10 cellular contexts compared by ENCODE assay signal in the genomic region with DNA sequence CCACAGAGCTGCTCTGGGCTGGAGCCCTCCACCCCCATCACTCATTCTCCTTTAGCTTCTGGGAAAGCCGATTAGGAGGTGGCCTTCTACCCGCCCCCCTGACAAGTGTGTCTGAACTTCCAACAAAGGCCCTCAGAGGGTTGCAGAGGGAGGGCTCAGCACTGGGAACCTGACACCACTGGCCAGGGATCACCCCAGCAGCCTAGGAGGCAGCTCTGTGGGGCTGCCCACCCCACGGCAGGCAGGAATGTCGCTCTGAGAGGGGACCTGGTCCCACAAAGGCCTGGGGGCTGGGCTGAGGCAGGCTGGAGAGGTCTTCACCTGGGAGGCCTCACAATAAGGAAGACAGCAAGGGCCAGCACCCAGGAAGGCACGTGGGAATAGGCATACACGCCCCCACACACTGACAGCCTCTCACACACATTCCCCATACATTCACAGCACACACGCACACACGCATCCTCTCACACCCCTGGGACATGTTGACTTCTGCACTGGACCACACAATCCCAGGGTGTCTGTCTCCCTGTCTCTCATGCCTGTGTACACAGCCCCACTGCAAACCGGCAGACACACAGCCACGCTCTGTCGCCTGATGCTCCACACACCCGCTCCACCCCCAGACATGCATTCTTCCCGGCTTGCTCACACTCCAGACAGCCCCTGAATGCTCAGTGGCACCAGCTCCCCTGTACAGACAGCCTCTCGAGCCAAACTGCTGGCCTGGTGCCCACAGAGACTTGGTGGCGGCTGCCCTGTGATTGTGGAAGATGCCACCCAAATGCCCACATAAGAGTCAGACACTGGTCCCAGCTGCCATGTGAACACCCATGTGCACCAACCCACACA. TPM values are rescaled to one million over a fixed set of nuclear protein-coding genes. Genes with fewer than 3 reads are reported as not detected.
DNase-seq lines count a peak whose midpoint lies in the region; ATAC-seq, FAIRE-seq and TF ChIP-seq lines count a peak whose summit lies in the region.
"Had no signal": no experiment of that assay in that cellular context is flagged by ENCODE, and none has a peak within 500 bp of the region (broad histone marks: within the 10 kb centered on the region; RNA-seq: fewer than 3 reads in every experiment).

No MANE protein-coding gene starts in this region.

- TF ChIP-seq POLR2A in K562 (conservative IDR thresholded peaks at IDR 0.05), result 0 out of 2 replicates have a peak, but pooled peaks have one; percentile 34

- no peaks in the 10 kb centered on the region for H3K9me3 ChIP-seq in K562 (replicated peaks; ENCODE audit: control insufficient read depth, insufficient read depth, low read depth, low read length)
- no peaks in the 10 kb centered on the region for H3K9me3 ChIP-seq in mesodermal cell (ENCODE audit: control insufficient read depth, low read length)

- H3K36me3 ChIP-seq in K562 (ENCODE audit: control insufficient read depth, insufficient read depth, low read length), result no peaks in the 10 kb centered on the region
- no peaks in the 10 kb centered on the region for H3K36me3 ChIP-seq in mesodermal cell (ENCODE audit: control insufficient read depth, insufficient read depth, low read length)

- WGBS in K562 (ENCODE audit: insufficient coverage, low coverage, missing lambda C conversion rate), result 38% methylated on average over 15 of the region's 15 CpGs
- 40 to 54% methylated on average over 6 to 12 of the region's 15 CpGs for WGBS in mesodermal cell (ENCODE audit: insufficient coverage in 2 of 2), 2 experiments

- H3K4me1 Mint-ChIP-seq in Calu3 (ENCODE audit: low read depth, unreplicated experiment), result peaks cover 79% of the 10 kb centered on the region
- peaks cover 27% of the 10 kb centered on the region for H3K4me1 Mint-ChIP-seq in activated CD8-positive, alpha-beta memory T cell treated with anti-CD3 and anti-CD28 coated beads, Interleukin-2, amount 10 ng/mL, durations not matched to agents 7 days and 5 days

- CTCF ChIA-PET in Calu3 (lab: Charles Lee) (interaction anchor here (0.5 to 1.3 kb wide), 4 partner anchors 8 to 836 kb away, joined by 3 to 4 read pairs (median 4); no protein-coding TSS in a partner anchor), K562 (lab: Yijun Ruan, JAX; ENCODE audit: low intra/inter-chr PET ratio) (no interaction called here)
- CTCF ChIA-PET in activated CD8-positive, alpha-beta memory T cell treated with anti-CD3 and anti-CD28 coated beads, Interleukin-2, amount 10 ng/mL, durations not matched to agents 7 days and 5 days (lab: Charles Lee), result interaction anchor here (1.1 to 3.8 kb wide), 5 partner anchors 9 to 73 kb away, joined by 3 to 34 read pairs (median 11); a partner anchor contains a TSS

- no peak; the same call in 1 of the 2 replicates for TF ChIP-seq EP300 in K562 (IDR thresholded peaks at IDR 0.05; ENCODE audit: low read length)

- H2AFZ ChIP-seq in K562 (ENCODE audit: low read depth, low read length), result peak overlapping the region; percentile 87

- H3K36me3 Mint-ChIP-seq in Calu3 (ENCODE audit: insufficient read depth, unreplicated experiment), result peaks cover 19% of the 10 kb centered on the region
- H3K36me3 Mint-ChIP-seq in activated CD8-positive, alpha-beta memory T cell treated with anti-CD3 and anti-CD28 coated beads, Interleukin-2, amount 10 ng/mL, durations not matched to agents 7 days and 5 days, result no peaks in the 10 kb centered on the region

- ATAC-seq in K562 (peak; percentile 58), HG02798 (IDR thresholded peaks at IDR 0.05; ENCODE audit: poor library complexity, unreplicated experiment) (no peak), HG03280 (IDR thresholded peaks at IDR 0.05; ENCODE audit: unreplicated experiment) (no peak)
- no peak for ATAC-seq in activated CD8-positive, alpha-beta memory T cell treated with anti-CD3 and anti-CD28 coated beads, Interleukin-2, amount 10 ng/mL, durations not matched to agents 7 days and 5 days

- H3K4me1 ChIP-seq in K562 (replicated peaks in 1 of 2; ENCODE audit: control insufficient read depth in 2 of 2, insufficient read depth in 2 of 2, low read length in 2 of 2) (peaks cover 88 to 93% of the 10 kb centered on the region in 2 experiments), mesodermal cell (ENCODE audit: control insufficient read depth, insufficient read depth, low read length, poor library complexity, severe bottlenecking) (peaks cover 21% of the 10 kb centered on the region)

- H3K4me2 ChIP-seq in K562 (ENCODE audit: insufficient read depth, low read length), result peak overlapping the region; percentile 42

- POLR2A ChIA-PET in K562 (lab: Yijun Ruan, JAX), result interaction anchor here (1.0 to 5.7 kb wide), 5 partner anchors 12 to 158 kb away, joined by 3 to 36 read pairs (median 4); no protein-coding TSS in a partner anchor

- no peaks in the 10 kb centered on the region for H4K20me1 ChIP-seq in K562 (replicated peaks; ENCODE audit: control insufficient read depth, insufficient read depth, low read length)

- BruUV-seq in Calu3 (replicated peaks; lab: Mats Ljungman, UMichigan) (no TSS peak), K562 (replicated peaks; lab: Mats Ljungman, UMichigan) (no TSS peak)

- no peak for TF ChIP-seq CTCF in Calu3 (IDR thresholded peaks at IDR 0.05; ENCODE audit: unreplicated experiment)
- no peak for TF ChIP-seq CTCF in K562 (IDR thresholded peaks at IDR 0.05 in 2 of 3, conservative IDR thresholded peaks at IDR 0.05 in 1 of 3; ENCODE audit: insufficient read depth in 2 of 3, low read depth in 1 of 3, low read length in 3 of 3)

- H3K9me1 ChIP-seq in K562 (ENCODE audit: control insufficient read depth, insufficient read depth, low read length), result peaks cover 4% of the 10 kb centered on the region

- in situ Hi-C loops in K562 (cut with MboI), result no loop called here
- in situ Hi-C loops in G401 (cut with HindIII; ENCODE audit: low sequenced_read_pairs), result loop anchor here (5.0 to 10.0 kb wide), 2 partner anchors 33 to 85 kb away; partner anchors contain the start of gene DMBX1

- H3K27ac ChIP-seq in K562 (ENCODE audit: extremely low read depth, low read depth, low read length) (peak overlapping the region; percentile 69), mesodermal cell (ENCODE audit: low read depth, low read length, severe bottlenecking) (peak overlapping the region; percentile 84)

- H3K27me3 Mint-ChIP-seq in Calu3 (ENCODE audit: unreplicated experiment), result no peaks in the 10 kb centered on the region
- peaks cover 36% of the 10 kb centered on the region for H3K27me3 Mint-ChIP-seq in activated CD8-positive, alpha-beta memory T cell treated with anti-CD3 and anti-CD28 coated beads, Interleukin-2, amount 10 ng/mL, durations not matched to agents 7 days and 5 days

- H3K9ac ChIP-seq in K562 (ENCODE audit: insufficient read depth in 1 of 2, low read depth in 2 of 2, low read length in 2 of 2), result peak overlapping the region; percentile 54 to 75

- H3K27me3 ChIP-seq in K562 (ENCODE audit: control insufficient read depth in 2 of 2, insufficient read depth in 2 of 2, low read length in 2 of 2), result no peaks in the 10 kb centered on the region

- H3K9me3 Mint-ChIP-seq in Calu3 (ENCODE audit: low read depth, unreplicated experiment), result no peaks in the 10 kb centered on the region
- no peaks in the 10 kb centered on the region for H3K9me3 Mint-ChIP-seq in activated CD8-positive, alpha-beta memory T cell treated with anti-CD3 and anti-CD28 coated beads, Interleukin-2, amount 10 ng/mL, durations not matched to agents 7 days and 5 days (ENCODE audit: low read depth)

- intact Hi-C loops in Calu3 (cut with micrococcal nuclease; ENCODE audit: unreplicated experiment), result no loop called here
- intact Hi-C loops in K562 (cut with micrococcal nuclease), result no loop called here

- TF ChIP-seq RAD21 in K562 (CRISPR knock-in tag; conservative IDR thresholded peaks at IDR 0.05 in 1 of 2, IDR thresholded peaks at IDR 0.05 in 1 of 2), result no peak

- peak overlapping the region; percentile 28 for H3K4me3 Mint-ChIP-seq in Calu3 (ENCODE audit: low read depth, unreplicated experiment)
- no peak overlapping the region for H3K4me3 Mint-ChIP-seq in activated CD8-positive, alpha-beta memory T cell treated with anti-CD3 and anti-CD28 coated beads, Interleukin-2, amount 10 ng/mL, durations not matched to agents 7 days and 5 days

- H3K79me2 ChIP-seq in K562 (ENCODE audit: control insufficient read depth, insufficient read depth, low read length), result no peaks in the 10 kb centered on the region

- DNase-seq in Calu3 (peak; percentile 82), LoVo (ENCODE audit: low spot score) (peak; percentile 8), K562 (ENCODE audit: extremely low read depth in 1 of 4, low spot score in 3 of 4) (peak; percentile 65 to 91 (median 72)), G401 (ENCODE audit: low spot score) (no peak)
- no peak for DNase-seq in activated CD8-positive, alpha-beta memory T cell treated with anti-CD3 and anti-CD28 coated beads, Interleukin-2, amount 10 ng/mL, durations not matched to agents 7 days and 5 days
- DNase-seq: stimulated activated CD4-positive, alpha-beta T cell treated with anti-CD3 and anti-CD28 coated beads, Interleukin-4, amount 100 ng/mL, for 24 hours had no signal

- H3K4me3 ChIP-seq in K562, result no peak overlapping the region
- no peak overlapping the region for H3K4me3 ChIP-seq in mesodermal cell (ENCODE audit: extremely low read depth, insufficient read depth, low read length, poor library complexity, severe bottlenecking)

- peak; percentile 75 for FAIRE-seq in K562 (lab: Jason Lieb, UNC)

- H3K27ac Mint-ChIP-seq in Calu3 (ENCODE audit: unreplicated experiment), result peak overlapping the region; percentile 42
- H3K27ac Mint-ChIP-seq in activated CD8-positive, alpha-beta memory T cell treated with anti-CD3 and anti-CD28 coated beads, Interleukin-2, amount 10 ng/mL, durations not matched to agents 7 days and 5 days, result no peak overlapping the region

RNA-seq across cellular contexts. Expression of gene DMBX1, which starts 30.7 kb away (rescaled TPM):
- 0.88 and 2.3 TPM in 2 replicates for total RNA-seq in Calu3 (2022)
- 5.4 and 9.4 TPM in 2 replicates for total RNA-seq in K562 (2011; cell fraction: chromatin; rRNA removed; ENCODE audit: low replicate concordance)
- total RNA-seq in K562 (2011; cell fraction: nucleolus; rRNA removed), result 7.1 and 8.2 TPM in 2 replicates
- 7.4 and 7.9 TPM in 2 replicates for total RNA-seq in K562 (2011; cell fraction: nucleoplasm; rRNA removed)
- 0.86 and 1.2 TPM in 2 replicates for total RNA-seq in K562 (2014; rRNA removed)
- 0.55 and 0.64 TPM in 2 replicates for total RNA-seq in K562 (2014; rRNA removed; fragmentation: Illumina TruSeq; extraction: Trizol)
- 0.79 and 1.0 TPM in 2 replicates for total RNA-seq in K562 (2015; rRNA removed; fragmentation: Illumina TruSeq; extraction: Trizol)
- total RNA-seq in K562 (2021), result 2.5 and 3.8 TPM in 2 replicates
- polyA plus RNA-seq in K562 (2011; rRNA removed), result 4.3 and 10.7 TPM in 2 replicates
- polyA plus RNA-seq in K562 (2011; cell fraction: cytosol; rRNA removed), result 5.9 and 9.6 TPM in 2 replicates
- polyA plus RNA-seq in K562 (2011; cell fraction: nucleus; rRNA removed), result 16.2 and 16.5 TPM in 2 replicates
- polyA plus RNA-seq in K562 (2012), result 2.5 and 4.8 TPM in 2 replicates
- polyA plus RNA-seq in K562 (2014; fragmentation: Illumina TruSeq; extraction: Trizol), result 1.6 and 2.4 TPM in 2 replicates
- under 1 TPM; 0.25 to 0.37 TPM for polyA plus RNA-seq in K562 (2014; fragmentation: Nextera tagmentation; extraction: Ambion mirVana)
- 2.3 and 3.4 TPM in 2 replicates for polyA plus RNA-seq in K562 (2014; rRNA removed)
- 2.5 and 3.5 TPM in 2 replicates for polyA minus RNA-seq in K562 (2011; rRNA and poly(A)+ RNA removed)
- polyA minus RNA-seq in K562 (2011; cell fraction: cytosol; rRNA and poly(A)+ RNA removed), result 1.7 and 6.7 TPM in 2 replicates
- 1.9 and 3.8 TPM in 2 replicates for polyA minus RNA-seq in K562 (2011; cell fraction: nucleus; rRNA and poly(A)+ RNA removed)
- polyA plus RNA-seq in mesodermal cell (2013, experiment 1 of 2), result not detected
- not detected for polyA plus RNA-seq in mesodermal cell (2013, experiment 2 of 2)
- total RNA-seq in G401 (2014; rRNA removed; shearing (Covaris generic)), result 0.20 and 1.0 TPM in 2 replicates
- total RNA-seq in activated CD8-positive, alpha-beta memory T cell treated with anti-CD3 and anti-CD28 coated beads, Interleukin-2, amount 10 ng/mL, durations not matched to agents 7 days and 5 days, result under 1 TPM in 1 of 2 experiments, not detected in 1; 0.15 TPM
- total RNA-seq: lung microvascular endothelial cell had no signal

RNA-seq across cellular contexts. Expression of gene KNCN, which starts 31.2 kb away (rescaled TPM):
- not detected in 2 replicates for total RNA-seq in Calu3 (2022)
- total RNA-seq in K562 (2011; cell fraction: chromatin; rRNA removed; ENCODE audit: low replicate concordance), result not detected in 2 replicates
- total RNA-seq in K562 (2011; cell fraction: nucleolus; rRNA removed), result not detected in 2 replicates
- not detected in 2 replicates for total RNA-seq in K562 (2011; cell fraction: nucleoplasm; rRNA removed)
- not detected in 2 replicates for total RNA-seq in K562 (2014; rRNA removed)
- total RNA-seq in K562 (2014; rRNA removed; fragmentation: Illumina TruSeq; extraction: Trizol), result not detected in 2 replicates
- not detected in 2 replicates for total RNA-seq in K562 (2015; rRNA removed; fragmentation: Illumina TruSeq; extraction: Trizol)
- not detected in 2 replicates for total RNA-seq in K562 (2021)
- not detected in 2 replicates for polyA plus RNA-seq in K562 (2011; rRNA removed)
- not detected in 2 replicates for polyA plus RNA-seq in K562 (2011; cell fraction: cytosol; rRNA removed)
- polyA plus RNA-seq in K562 (2011; cell fraction: nucleus; rRNA removed), result not detected in 2 replicates
- not detected in 2 replicates for polyA plus RNA-seq in K562 (2012)
- not detected in 2 replicates for polyA plus RNA-seq in K562 (2014; fragmentation: Illumina TruSeq; extraction: Trizol)
- not detected for polyA plus RNA-seq in K562 (2014; fragmentation: Nextera tagmentation; extraction: Ambion mirVana)
- not detected in 2 replicates for polyA plus RNA-seq in K562 (2014; rRNA removed)
- polyA minus RNA-seq in K562 (2011; rRNA and poly(A)+ RNA removed), result not detected in 2 replicates
- polyA minus RNA-seq in K562 (2011; cell fraction: cytosol; rRNA and poly(A)+ RNA removed), result not detected in 2 replicates
- polyA minus RNA-seq in K562 (2011; cell fraction: nucleus; rRNA and poly(A)+ RNA removed), result not detected in 2 replicates
- polyA plus RNA-seq in mesodermal cell (2013, experiment 1 of 2), result not detected
- not detected for polyA plus RNA-seq in mesodermal cell (2013, experiment 2 of 2)
- total RNA-seq in G401 (2014; rRNA removed; shearing (Covaris generic)), result not detected in 2 replicates
- not detected for total RNA-seq in activated CD8-positive, alpha-beta memory T cell treated with anti-CD3 and anti-CD28 coated beads, Interleukin-2, amount 10 ng/mL, durations not matched to agents 7 days and 5 days
- total RNA-seq: lung microvascular endothelial cell had no signal

Comparison
In these comparisons a context has a peak if more than half of its experiments do, and no peak if none do; other contexts are left out.
1. DNase-seq: peak in Calu3 (single experiment), LoVo (single experiment) and K562 (4 of 4); none in G401 (single experiment) and activated CD8-positive, alpha-beta memory T cell treated with anti-CD3 and anti-CD28 coated beads, Interleukin-2, amount 10 ng/mL, durations not matched to agents 7 days and 5 days (single experiment).